1 cellular context compared by ENCODE assay signal in genomic region chr3:52056521-52056967, GRCh38.
TF ChIP-seq lines count a peak whose summit lies in the region.

A gene with protein sequence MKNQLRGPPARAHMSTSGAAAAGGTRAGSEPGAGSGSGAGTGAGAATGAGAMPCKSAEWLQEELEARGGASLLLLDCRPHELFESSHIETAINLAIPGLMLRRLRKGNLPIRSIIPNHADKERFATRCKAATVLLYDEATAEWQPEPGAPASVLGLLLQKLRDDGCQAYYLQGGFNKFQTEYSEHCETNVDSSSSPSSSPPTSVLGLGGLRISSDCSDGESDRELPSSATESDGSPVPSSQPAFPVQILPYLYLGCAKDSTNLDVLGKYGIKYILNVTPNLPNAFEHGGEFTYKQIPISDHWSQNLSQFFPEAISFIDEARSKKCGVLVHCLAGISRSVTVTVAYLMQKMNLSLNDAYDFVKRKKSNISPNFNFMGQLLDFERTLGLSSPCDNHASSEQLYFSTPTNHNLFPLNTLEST (minus strand): TSS chr3:52056571. CDS start chr3:52056366, 205 bp downstream.

TF ChIP-seq in GM23338, 12 proteins besides CTCF, POLR2A, EP300 and RAD21 (continued from another document):
- TF ChIP-seq, protein P1, sequence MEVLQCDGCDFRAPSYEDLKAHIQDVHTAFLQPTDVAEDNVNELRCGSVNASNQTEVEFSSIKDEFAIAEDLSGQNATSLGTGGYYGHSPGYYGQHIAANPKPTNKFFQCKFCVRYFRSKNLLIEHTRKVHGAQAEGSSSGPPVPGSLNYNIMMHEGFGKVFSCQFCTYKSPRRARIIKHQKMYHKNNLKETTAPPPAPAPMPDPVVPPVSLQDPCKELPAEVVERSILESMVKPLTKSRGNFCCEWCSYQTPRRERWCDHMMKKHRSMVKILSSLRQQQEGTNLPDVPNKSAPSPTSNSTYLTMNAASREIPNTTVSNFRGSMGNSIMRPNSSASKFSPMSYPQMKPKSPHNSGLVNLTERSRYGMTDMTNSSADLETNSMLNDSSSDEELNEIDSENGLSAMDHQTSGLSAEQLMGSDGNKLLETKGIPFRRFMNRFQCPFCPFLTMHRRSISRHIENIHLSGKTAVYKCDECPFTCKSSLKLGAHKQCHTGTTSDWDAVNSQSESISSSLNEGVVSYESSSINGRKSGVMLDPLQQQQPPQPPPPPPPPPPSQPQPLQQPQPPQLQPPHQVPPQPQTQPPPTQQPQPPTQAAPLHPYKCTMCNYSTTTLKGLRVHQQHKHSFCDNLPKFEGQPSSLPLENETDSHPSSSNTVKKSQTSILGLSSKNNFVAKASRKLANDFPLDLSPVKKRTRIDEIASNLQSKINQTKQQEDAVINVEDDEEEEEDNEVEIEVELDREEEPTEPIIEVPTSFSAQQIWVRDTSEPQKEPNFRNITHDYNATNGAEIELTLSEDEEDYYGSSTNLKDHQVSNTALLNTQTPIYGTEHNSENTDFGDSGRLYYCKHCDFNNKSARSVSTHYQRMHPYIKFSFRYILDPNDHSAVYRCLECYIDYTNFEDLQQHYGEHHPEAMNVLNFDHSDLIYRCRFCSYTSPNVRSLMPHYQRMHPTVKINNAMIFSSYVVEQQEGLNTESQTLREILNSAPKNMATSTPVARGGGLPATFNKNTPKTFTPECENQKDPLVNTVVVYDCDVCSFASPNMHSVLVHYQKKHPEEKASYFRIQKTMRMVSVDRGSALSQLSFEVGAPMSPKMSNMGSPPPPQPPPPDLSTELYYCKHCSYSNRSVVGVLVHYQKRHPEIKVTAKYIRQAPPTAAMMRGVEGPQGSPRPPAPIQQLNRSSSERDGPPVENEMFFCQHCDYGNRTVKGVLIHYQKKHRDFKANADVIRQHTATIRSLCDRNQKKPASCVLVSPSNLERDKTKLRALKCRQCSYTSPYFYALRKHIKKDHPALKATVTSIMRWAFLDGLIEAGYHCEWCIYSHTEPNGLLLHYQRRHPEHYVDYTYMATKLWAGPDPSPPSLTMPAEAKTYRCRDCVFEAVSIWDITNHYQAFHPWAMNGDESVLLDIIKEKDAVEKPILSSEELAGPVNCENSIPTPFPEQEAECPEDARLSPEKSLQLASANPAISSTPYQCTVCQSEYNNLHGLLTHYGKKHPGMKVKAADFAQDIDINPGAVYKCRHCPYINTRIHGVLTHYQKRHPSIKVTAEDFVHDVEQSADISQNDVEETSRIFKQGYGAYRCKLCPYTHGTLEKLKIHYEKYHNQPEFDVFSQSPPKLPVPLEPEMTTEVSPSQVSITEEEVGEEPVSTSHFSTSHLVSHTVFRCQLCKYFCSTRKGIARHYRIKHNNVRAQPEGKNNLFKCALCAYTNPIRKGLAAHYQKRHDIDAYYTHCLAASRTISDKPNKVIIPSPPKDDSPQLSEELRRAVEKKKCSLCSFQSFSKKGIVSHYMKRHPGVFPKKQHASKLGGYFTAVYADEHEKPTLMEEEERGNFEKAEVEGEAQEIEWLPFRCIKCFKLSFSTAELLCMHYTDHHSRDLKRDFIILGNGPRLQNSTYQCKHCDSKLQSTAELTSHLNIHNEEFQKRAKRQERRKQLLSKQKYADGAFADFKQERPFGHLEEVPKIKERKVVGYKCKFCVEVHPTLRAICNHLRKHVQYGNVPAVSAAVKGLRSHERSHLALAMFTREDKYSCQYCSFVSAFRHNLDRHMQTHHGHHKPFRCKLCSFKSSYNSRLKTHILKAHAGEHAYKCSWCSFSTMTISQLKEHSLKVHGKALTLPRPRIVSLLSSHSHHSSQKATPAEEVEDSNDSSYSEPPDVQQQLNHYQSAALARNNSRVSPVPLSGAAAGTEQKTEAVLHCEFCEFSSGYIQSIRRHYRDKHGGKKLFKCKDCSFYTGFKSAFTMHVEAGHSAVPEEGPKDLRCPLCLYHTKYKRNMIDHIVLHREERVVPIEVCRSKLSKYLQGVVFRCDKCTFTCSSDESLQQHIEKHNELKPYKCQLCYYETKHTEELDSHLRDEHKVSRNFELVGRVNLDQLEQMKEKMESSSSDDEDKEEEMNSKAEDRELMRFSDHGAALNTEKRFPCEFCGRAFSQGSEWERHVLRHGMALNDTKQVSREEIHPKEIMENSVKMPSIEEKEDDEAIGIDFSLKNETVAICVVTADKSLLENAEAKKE (CRISPR knock-in tag; IDR thresholded peaks at IDR 0.05) = no peak
- no peak for TF ChIP-seq CREB1 (CRISPR knock-in tag; IDR thresholded peaks at IDR 0.05; ENCODE audit: low read depth)
- TF ChIP-seq ETS1 (IDR thresholded peaks at IDR 0.05) = no peak
- TF ChIP-seq JUNB (IDR thresholded peaks at IDR 0.05; ENCODE audit: unreplicated experiment) = no peak
- TF ChIP-seq EZH2phosphoT487 (IDR thresholded peaks at IDR 0.05; ENCODE audit: unreplicated experiment) = no peak
